ENCODE assay signal across 8 cellular contexts in the genomic region with DNA sequence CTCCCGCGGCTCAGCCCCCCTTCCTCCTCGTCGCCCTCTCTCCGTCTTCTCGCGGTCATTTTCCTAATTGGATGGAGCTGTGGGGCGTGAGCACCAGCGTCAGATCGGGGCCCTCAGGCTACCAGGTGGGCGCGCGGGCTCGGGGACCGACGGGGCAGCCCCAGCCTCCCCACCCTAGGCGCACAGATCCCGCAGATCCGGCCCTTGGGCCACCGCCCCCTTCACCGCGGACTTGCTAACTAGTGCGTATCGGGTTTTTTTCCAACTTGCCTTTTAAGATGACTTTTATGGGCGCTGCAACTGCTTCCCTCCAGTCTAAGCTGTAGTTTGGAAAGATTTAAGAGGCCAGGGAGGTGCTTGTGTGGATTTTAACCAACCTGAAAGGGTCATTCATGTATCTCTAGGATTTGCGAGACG. TPM values are rescaled to one million over a fixed set of nuclear protein-coding genes. Genes with fewer than 3 reads are reported as not detected.
DNase-seq lines count a peak whose midpoint lies in the region; ATAC-seq and TF ChIP-seq lines count a peak whose summit lies in the region.

No MANE protein-coding gene starts in this region.

- peak overlapping the region; percentile 85 for H3K4me3 Mint-ChIP-seq in activated T-helper 1 cell treated with anti-CD3 and anti-CD28 coated beads, Interleukin-12 subunit alpha, Interleukin-12 subunit beta, Interleukin-2, Interleukin-4 antibody, amounts not matched to agents 30 ng/mL and 10 ng/mL and 1 ng/mL, durations not matched to agents 14 hours and 24 hours and 36 hours
- peak overlapping the region; percentile 81 for H3K4me3 Mint-ChIP-seq in osteocyte (ENCODE audit: unreplicated experiment)

- H3K36me3 Mint-ChIP-seq in activated T-helper 1 cell treated with anti-CD3 and anti-CD28 coated beads, Interleukin-12 subunit alpha, Interleukin-12 subunit beta, Interleukin-2, Interleukin-4 antibody, amounts not matched to agents 30 ng/mL and 10 ng/mL and 1 ng/mL, durations not matched to agents 14 hours and 24 hours and 36 hours (ENCODE audit: low read depth) = peaks cover 9% of the 10 kb centered on the region
- H3K36me3 Mint-ChIP-seq in osteocyte (ENCODE audit: unreplicated experiment) = no peaks in the 10 kb centered on the region

- peaks cover 59% of the 10 kb centered on the region for H3K4me1 Mint-ChIP-seq in activated T-helper 1 cell treated with anti-CD3 and anti-CD28 coated beads, Interleukin-12 subunit alpha, Interleukin-12 subunit beta, Interleukin-2, Interleukin-4 antibody, amounts not matched to agents 30 ng/mL and 10 ng/mL and 1 ng/mL, durations not matched to agents 14 hours and 24 hours and 36 hours (ENCODE audit: low read depth)
- peaks cover 34% of the 10 kb centered on the region for H3K4me1 Mint-ChIP-seq in osteocyte (ENCODE audit: unreplicated experiment)

- intact Hi-C loops in activated T-helper 1 cell treated with anti-CD3 and anti-CD28 coated beads, Interleukin-12 subunit alpha, Interleukin-12 subunit beta, Interleukin-2, Interleukin-4 antibody, amounts not matched to agents 30 ng/mL and 10 ng/mL and 1 ng/mL, durations not matched to agents 14 hours and 24 hours and 36 hours (cut with micrococcal nuclease) = loop anchor here (1.0 to 5.0 kb wide), 5 partner anchors 8 to 1380 kb away; a partner anchor contains a TSS
- intact Hi-C loops in posterior vena cava (cut with DNase I) = loop anchor here (5.0 to 10.0 kb wide), 3 partner anchors 62 to 222 kb away; no protein-coding TSS in a partner anchor

- H3K27me3 Mint-ChIP-seq in activated T-helper 1 cell treated with anti-CD3 and anti-CD28 coated beads, Interleukin-12 subunit alpha, Interleukin-12 subunit beta, Interleukin-2, Interleukin-4 antibody, amounts not matched to agents 30 ng/mL and 10 ng/mL and 1 ng/mL, durations not matched to agents 14 hours and 24 hours and 36 hours (ENCODE audit: insufficient read depth) = peaks cover 7% of the 10 kb centered on the region
- no peaks in the 10 kb centered on the region for H3K27me3 Mint-ChIP-seq in osteocyte (ENCODE audit: unreplicated experiment)

- peak overlapping the region; percentile 85 for H3K27ac Mint-ChIP-seq in activated T-helper 1 cell treated with anti-CD3 and anti-CD28 coated beads, Interleukin-12 subunit alpha, Interleukin-12 subunit beta, Interleukin-2, Interleukin-4 antibody, amounts not matched to agents 30 ng/mL and 10 ng/mL and 1 ng/mL, durations not matched to agents 14 hours and 24 hours and 36 hours
- H3K27ac Mint-ChIP-seq in osteocyte (ENCODE audit: unreplicated experiment) = peak overlapping the region; percentile 64

- DNase-seq in NAMALWA (ENCODE audit: low spot score) (peak; percentile 44), foreskin melanocyte (peak; percentile 11), osteocyte (ENCODE audit: extremely low spot score, unreplicated experiment) (no peak), middle frontal gyrus (ENCODE audit: extremely low spot score, low spot score) (no peak), posterior vena cava (ENCODE audit: low spot score) (no peak)
- DNase-seq in activated T-helper 1 cell treated with anti-CD3 and anti-CD28 coated beads, Interleukin-12 subunit alpha, Interleukin-12 subunit beta, Interleukin-2, Interleukin-4 antibody, amounts not matched to agents 30 ng/mL and 10 ng/mL and 1 ng/mL, durations not matched to agents 14 hours and 24 hours and 36 hours (ENCODE audit: low spot score) = no peak

- peak; percentile 26 for ATAC-seq in GM19463 (IDR thresholded peaks at IDR 0.05; ENCODE audit: unreplicated experiment)

- TF ChIP-seq CTCF in C4-2B (conservative IDR thresholded peaks at IDR 0.05) = no peak
- TF ChIP-seq CTCF in osteocyte (IDR thresholded peaks at IDR 0.05) = no peak

- no peaks in the 10 kb centered on the region for H3K9me3 Mint-ChIP-seq in activated T-helper 1 cell treated with anti-CD3 and anti-CD28 coated beads, Interleukin-12 subunit alpha, Interleukin-12 subunit beta, Interleukin-2, Interleukin-4 antibody, amounts not matched to agents 30 ng/mL and 10 ng/mL and 1 ng/mL, durations not matched to agents 14 hours and 24 hours and 36 hours
- no peaks in the 10 kb centered on the region for H3K9me3 Mint-ChIP-seq in osteocyte (ENCODE audit: unreplicated experiment)

- H3K27ac ChIP-seq in C4-2B = peak overlapping the region; percentile 84

RNA-seq across cellular contexts. Expression of a gene that starts 1.3 kb away (rescaled TPM):
- total RNA-seq in activated T-helper 1 cell treated with anti-CD3 and anti-CD28 coated beads, Interleukin-12 subunit alpha, Interleukin-12 subunit beta, Interleukin-2, Interleukin-4 antibody, amounts not matched to agents 30 ng/mL and 10 ng/mL and 1 ng/mL, durations not matched to agents 14 hours and 24 hours and 36 hours = 22.6 and 23.1 TPM in 2 replicates
- total RNA-seq in osteocyte (16.3 and 24.2 TPM in 2 replicates), posterior vena cava (10 to 100 TPM; 11.6 to 13.3 TPM)

Comparison
In these comparisons a context has a peak if more than half of its experiments do, and no peak if none do; other contexts are left out.
1. DNase-seq: peak in NAMALWA (single experiment) and foreskin melanocyte (single experiment); none in activated T-helper 1 cell treated with anti-CD3 and anti-CD28 coated beads, Interleukin-12 subunit alpha, Interleukin-12 subunit beta, Interleukin-2, Interleukin-4 antibody, amounts not matched to agents 30 ng/mL and 10 ng/mL and 1 ng/mL, durations not matched to agents 14 hours and 24 hours and 36 hours (single experiment), osteocyte (single experiment), middle frontal gyrus (single experiment) and posterior vena cava (single experiment).